In the genomic region with DNA sequence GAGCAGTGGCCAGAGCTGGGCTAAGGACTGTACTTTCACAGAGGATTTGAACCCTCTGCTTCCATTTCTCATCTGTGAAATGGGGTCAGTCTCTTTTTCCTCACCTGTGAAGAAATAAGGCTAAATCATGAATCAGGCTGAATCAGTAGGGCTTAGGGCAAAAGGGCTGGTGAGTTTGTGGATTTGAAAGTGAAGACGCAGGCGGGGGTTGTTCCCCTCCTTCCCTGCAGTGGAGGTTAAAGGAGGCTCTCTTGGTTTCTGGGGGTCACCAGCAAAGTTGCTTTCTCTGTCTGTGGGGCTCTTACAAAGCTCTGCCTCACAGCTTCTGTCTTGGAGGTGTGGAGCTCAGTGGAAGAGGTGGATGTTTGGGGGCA, we compare ENCODE assay signal across 12 cellular contexts. TPM values are rescaled to one million over a fixed set of nuclear protein-coding genes. Genes with fewer than 3 reads are reported as not detected.
DNase-seq lines count a peak whose midpoint lies in the region; ATAC-seq, FAIRE-seq and TF ChIP-seq lines count a peak whose summit lies in the region.
"Had no signal": no experiment of that assay in that cellular context is flagged by ENCODE, and none has a peak within 500 bp of the region (broad histone marks: within the 10 kb centered on the region; RNA-seq: fewer than 3 reads in every experiment).

No MANE protein-coding gene starts in this region.

- H3K9ac ChIP-seq in keratinocyte (ENCODE audit: control insufficient read depth, extremely low read depth, insufficient read depth, low read length) (no peak overlapping the region), smooth muscle cell (ENCODE audit: low read depth) (peak overlapping the region; percentile 1)

- no peak for TF ChIP-seq POLR2A in adrenal gland (IDR thresholded peaks at IDR 0.05)

- CTCF ChIA-PET in CD4-positive, alpha-beta memory T cell (lab: Charles Lee; ENCODE audit: partially characterized antibody), result no interaction called here

- POLR2A ChIA-PET in CD4-positive, alpha-beta memory T cell (lab: Charles Lee; ENCODE audit: partially characterized antibody), result no interaction called here

- H3K27me3 Mint-ChIP-seq in CD4-positive, alpha-beta memory T cell, result peaks cover 2 to 10% of the 10 kb centered on the region in 2 donors

- no peaks in the 10 kb centered on the region for H3K36me3 Mint-ChIP-seq in CD4-positive, alpha-beta memory T cell

- peaks cover 0 to 10% (median 8%) of the 10 kb centered on the region in 4 donors for H3K4me1 Mint-ChIP-seq in CD4-positive, alpha-beta memory T cell

- peaks cover 65% of the 10 kb centered on the region for H3K79me2 ChIP-seq in keratinocyte (ENCODE audit: control insufficient read depth, insufficient read depth, low read length)
- peaks cover 85% of the 10 kb centered on the region for H3K79me2 ChIP-seq in smooth muscle cell (ENCODE audit: low read depth)

- H3K9me1 ChIP-seq in keratinocyte (ENCODE audit: control insufficient read depth, extremely low read depth, insufficient read depth, low read length), result peaks cover 6% of the 10 kb centered on the region

- H2AFZ ChIP-seq in keratinocyte (ENCODE audit: control insufficient read depth, low read length), result no peak overlapping the region
- H2AFZ ChIP-seq in smooth muscle cell (ENCODE audit: low read depth), result no peak overlapping the region

- no peaks in the 10 kb centered on the region for H3K9me3 Mint-ChIP-seq in CD4-positive, alpha-beta memory T cell
- H3K9me3 Mint-ChIP-seq: activated T-cell treated with anti-CD3 and anti-CD28 coated beads, Interleukin-2, amount 50 U/mL, for 4 hours; stimulated activated naive CD8-positive, alpha-beta T cell treated with anti-CD3 and anti-CD28 coated beads, Interleukin-15, Interleukin-2, amounts not matched to agents 100 ng/mL and 50 ng/mL, for 24 hours had no signal

- H3K9me3 ChIP-seq in adrenal gland (replicated peaks in 1 of 3), result no peaks in the 10 kb centered on the region
- no peaks in the 10 kb centered on the region for H3K9me3 ChIP-seq in keratinocyte (ENCODE audit: control insufficient read depth, low read depth, low read length)
- H3K9me3 ChIP-seq in smooth muscle cell (replicated peaks; ENCODE audit: low read depth), result no peaks in the 10 kb centered on the region
- no peaks in the 10 kb centered on the region for H3K9me3 ChIP-seq in CD4-positive, alpha-beta memory T cell (ENCODE audit: control insufficient read depth in 1 of 2, low read length in 2 of 2)
- H3K9me3 ChIP-seq: Caco-2 had no signal

- TF ChIP-seq CTCF in adrenal gland (IDR thresholded peaks at IDR 0.05) (no peak), keratinocyte (optimal IDR thresholded peaks at IDR 0.05 in 1 of 3, IDR thresholded peaks at IDR 0.05 in 1 of 3, conservative IDR thresholded peaks at IDR 0.05 in 1 of 3; ENCODE audit: extremely low read depth in 1 of 3, insufficient read depth in 2 of 3, low read length in 3 of 3) (no peak), smooth muscle cell (IDR thresholded peaks at IDR 0.05; ENCODE audit: borderline replicate concordance, insufficient read depth, poor library complexity, severe bottlenecking) (no peak)

- no peak for FAIRE-seq in keratinocyte (lab: Jason Lieb, UNC)

- dilution Hi-C loops in keratinocyte (cut with MboI; ENCODE audit: extremely low pct_ligation_motif_present, low sequenced_read_pairs), result no loop called here

- WGBS in adrenal gland, 4 donors, result 75 to 89% (median 79%) methylated on average over 2 of the region's 2 CpGs
- WGBS in smooth muscle cell (ENCODE audit: low lambda C conversion rate), result 70% methylated on average over 2 of the region's 2 CpGs

- ATAC-seq in GM19395 (IDR thresholded peaks at IDR 0.05; ENCODE audit: unreplicated experiment), result peak; percentile 9
- ATAC-seq: activated T-cell treated with anti-CD3 and anti-CD28 coated beads, Interleukin-2, amount 50 U/mL, for 4 hours had no signal

- peak overlapping the region in 4 of 5 donors; percentile 29 to 97 (median 60) for H3K27ac ChIP-seq in adrenal gland
- no peak overlapping the region for H3K27ac ChIP-seq in keratinocyte (ENCODE audit: control insufficient read depth, insufficient read depth, low read length)
- peak overlapping the region; percentile 96 for H3K27ac ChIP-seq in smooth muscle cell (ENCODE audit: low read depth)
- H3K27ac ChIP-seq in CD4-positive, alpha-beta memory T cell (ENCODE audit: low read depth, low read length), result no peak overlapping the region

- H3K36me3 ChIP-seq in adrenal gland (replicated peaks in 1 of 2), result no peaks in the 10 kb centered on the region
- H3K36me3 ChIP-seq in keratinocyte (ENCODE audit: control insufficient read depth in 2 of 2, extremely low read depth in 1 of 2, insufficient read depth in 2 of 2, low read length in 2 of 2), result peaks cover 0 to 2% of the 10 kb centered on the region in 2 experiments
- no peaks in the 10 kb centered on the region for H3K36me3 ChIP-seq in smooth muscle cell (ENCODE audit: low read depth)
- no peaks in the 10 kb centered on the region for H3K36me3 ChIP-seq in CD4-positive, alpha-beta memory T cell (ENCODE audit: insufficient read depth, low read length)

- H3K27me3 ChIP-seq in adrenal gland (no peaks in the 10 kb centered on the region), keratinocyte (ENCODE audit: control insufficient read depth, extremely low read depth, insufficient read depth, low read length) (no peaks in the 10 kb centered on the region), smooth muscle cell (ENCODE audit: low read depth) (no peaks in the 10 kb centered on the region)
- H3K27me3 ChIP-seq in CD4-positive, alpha-beta memory T cell (ENCODE audit: insufficient read depth, low read length), result no peaks in the 10 kb centered on the region

- H4K20me1 ChIP-seq in keratinocyte (ENCODE audit: control insufficient read depth, extremely low read depth, insufficient read depth, low read length) (no peaks in the 10 kb centered on the region), smooth muscle cell (ENCODE audit: low read depth) (peaks cover 66% of the 10 kb centered on the region)

- peaks cover 46% of the 10 kb centered on the region for H3F3A ChIP-seq in smooth muscle cell (ENCODE audit: low read depth)

- no peak for DNase-seq in adrenal gland
- no peak for DNase-seq in keratinocyte (ENCODE audit: low read depth, low spot score)
- DNase-seq in smooth muscle cell (lab: John Stamatoyannopoulos, UW; ENCODE audit: unreplicated experiment), result no peak
- no peak for DNase-seq in hippocampal formation (lab: John Stamatoyannopoulos, UW)
- DNase-seq in activated CD4-positive, alpha-beta T cell treated with anti-CD3 and anti-CD28 coated beads for 1 hour, result no peak
- DNase-seq in NCI-H2196 treated with DMSO at 0.1 percent for 48 hours (lab: John Stamatoyannopoulos, UW; ENCODE audit: unreplicated experiment), result no peak
- no peak for DNase-seq in CD4-positive, alpha-beta memory T cell
- DNase-seq: activated T-cell treated with anti-CD3 and anti-CD28 coated beads, Interleukin-2, amount 50 U/mL, for 4 hours; Caco-2; NCI-H1417 treated with DMSO at 0.1 percent for 48 hours had no signal

- H3K4me2 ChIP-seq in keratinocyte (ENCODE audit: control insufficient read depth, extremely low read depth, insufficient read depth, low read depth, low read length) (peak overlapping the region; percentile 13), smooth muscle cell (peak overlapping the region; percentile 94)

- H3K4me1 ChIP-seq in adrenal gland (replicated peaks in 1 of 2) (peaks cover 61 to 65% of the 10 kb centered on the region in 2 donors), keratinocyte (ENCODE audit: control insufficient read depth, extremely low read depth, insufficient read depth, low read length) (peaks cover 68% of the 10 kb centered on the region), smooth muscle cell (ENCODE audit: low read depth) (peaks cover 55% of the 10 kb centered on the region)
- H3K4me1 ChIP-seq in CD4-positive, alpha-beta memory T cell (ENCODE audit: insufficient read depth, low read length), result peaks cover 7% of the 10 kb centered on the region

- no peak overlapping the region for H3K4me3 Mint-ChIP-seq in CD4-positive, alpha-beta memory T cell
- H3K4me3 Mint-ChIP-seq: activated T-cell treated with anti-CD3 and anti-CD28 coated beads, Interleukin-2, amount 50 U/mL, for 4 hours; stimulated activated naive CD8-positive, alpha-beta T cell treated with anti-CD3 and anti-CD28 coated beads, Interleukin-15, Interleukin-2, amounts not matched to agents 100 ng/mL and 50 ng/mL, for 24 hours had no signal

- intact Hi-C loops in adrenal gland (cut with DNase I), result no loop called here
- intact Hi-C loops in CD4-positive, alpha-beta memory T cell (cut with micrococcal nuclease), result no loop called here

- H3K27ac Mint-ChIP-seq in CD4-positive, alpha-beta memory T cell, result no peak overlapping the region
- H3K27ac Mint-ChIP-seq: stimulated activated naive CD8-positive, alpha-beta T cell treated with anti-CD3 and anti-CD28 coated beads, Interleukin-15, Interleukin-2, amounts not matched to agents 100 ng/mL and 50 ng/mL, for 24 hours had no signal

- H3K4me3 ChIP-seq in adrenal gland, result no peak overlapping the region
- H3K4me3 ChIP-seq in keratinocyte (ENCODE audit: control insufficient read depth in 2 of 3, extremely low read depth in 1 of 3, insufficient read depth in 2 of 3, low read depth in 1 of 3, low read length in 3 of 3), result no peak overlapping the region
- H3K4me3 ChIP-seq in smooth muscle cell, result no peak overlapping the region
- no peak overlapping the region for H3K4me3 ChIP-seq in CD4-positive, alpha-beta memory T cell (ENCODE audit: low read length in 2 of 2)

RNA-seq across cellular contexts. Expression of gene NDST1, which starts 17.6 kb away (rescaled TPM):
- total RNA-seq in adrenal gland (100 to 1,000 TPM in 6 of 8 donors, 10 to 100 TPM in 2; 80.7 to 154 (median 106) TPM), smooth muscle cell (53.0 and 64.6 TPM in 2 replicates)
- polyA plus RNA-seq in adrenal gland (10 to 100 TPM in 2 of 3 donors, 1 to 10 TPM in 1; 9.6 to 37.5 (median 21.1) TPM), keratinocyte (24.9 to 43.5 TPM (median 36.2 TPM) in 3 replicates), smooth muscle cell (32.4 and 42.1 TPM in 2 replicates)
- 8.3 TPM for polyA plus RNA-seq in keratinocyte (2011; ENCODE audit: low read depth)
- 31.9 and 37.2 TPM in 2 replicates for polyA plus RNA-seq in keratinocyte (2011; cell fraction: cytosol; rRNA removed)
- 106 and 123 TPM in 2 replicates for polyA plus RNA-seq in keratinocyte (2011; cell fraction: nucleus; rRNA removed)
- polyA plus RNA-seq in keratinocyte (2012; ENCODE audit: low replicate concordance), result 21.8 and 60.7 TPM in 2 replicates
- polyA minus RNA-seq in keratinocyte, result 60.2 to 180 TPM (median 69.9 TPM) in 3 replicates
- polyA minus RNA-seq in keratinocyte (2011; cell fraction: cytosol; rRNA and poly(A)+ RNA removed), result 62.7 TPM
- polyA minus RNA-seq in keratinocyte (2011; cell fraction: nucleus; rRNA and poly(A)+ RNA removed), result 122 and 151 TPM in 2 replicates
- under 1 TPM; 0.35 to 0.64 TPM for total RNA-seq in CD4-positive, alpha-beta memory T cell
- under 1 TPM in 1 of 2 donors, not detected in 1; 0.29 TPM for polyA plus RNA-seq in CD4-positive, alpha-beta memory T cell

RNA-seq across cellular contexts. Expression of gene RPS14, which starts 40.7 kb away (rescaled TPM):
- total RNA-seq in adrenal gland, result 1,000 to 10,000 TPM; 1,380 to 3,506 (median 1,891) TPM
- polyA plus RNA-seq in adrenal gland, result 1,000 to 10,000 TPM; 1,067 to 2,924 (median 1,712) TPM
- 3,540 to 4,624 TPM (median 3,588 TPM) in 3 replicates for polyA plus RNA-seq in keratinocyte
- 630 TPM for polyA plus RNA-seq in keratinocyte (2011; ENCODE audit: low read depth)
- 6,466 and 6,976 TPM in 2 replicates for polyA plus RNA-seq in keratinocyte (2011; cell fraction: cytosol; rRNA removed)
- polyA plus RNA-seq in keratinocyte (2011; cell fraction: nucleus; rRNA removed), result 1,255 and 1,377 TPM in 2 replicates
- 2,935 and 4,321 TPM in 2 replicates for polyA plus RNA-seq in keratinocyte (2012; ENCODE audit: low replicate concordance)
- 778 to 1,315 TPM (median 1,196 TPM) in 3 replicates for polyA minus RNA-seq in keratinocyte
- polyA minus RNA-seq in keratinocyte (2011; cell fraction: cytosol; rRNA and poly(A)+ RNA removed), result 781 TPM
- 129 and 187 TPM in 2 replicates for polyA minus RNA-seq in keratinocyte (2011; cell fraction: nucleus; rRNA and poly(A)+ RNA removed)
- total RNA-seq in smooth muscle cell, result 2,252 and 2,349 TPM in 2 replicates
- 1,004 and 1,045 TPM in 2 replicates for polyA plus RNA-seq in smooth muscle cell
- total RNA-seq in CD4-positive, alpha-beta memory T cell, result 1,000 to 10,000 TPM; 5,260 to 5,575 TPM
- 1,000 to 10,000 TPM; 7,865 to 9,996 TPM for polyA plus RNA-seq in CD4-positive, alpha-beta memory T cell

Comparison
In these comparisons a context has a peak if more than half of its experiments do, and no peak if none do; other contexts are left out.
1. H3K27ac ChIP-seq: peak in adrenal gland (4 of 5) and smooth muscle cell (single experiment); none in keratinocyte (single experiment) and CD4-positive, alpha-beta memory T cell (single experiment).
2. RNA of gene NDST1, which starts 17.6 kb away (polyA plus RNA-seq): 32.4 to 42.1 TPM in smooth muscle cell, 8.3 to 123 TPM in keratinocyte and 9.6 to 37.5 TPM in adrenal gland; 0.29 TPM in CD4-positive, alpha-beta memory T cell; every median in the first group is over 4 times any median in the second.